In genomic region chr7:154006381-154006780, GRCh38 we compare ENCODE assay signal across 14 cellular contexts. TPM values are rescaled to one million over a fixed set of nuclear protein-coding genes. Genes with fewer than 3 reads are reported as not detected.
"Had no signal": no experiment of that assay in that cellular context is flagged by ENCODE, and none has a peak within 500 bp of the region (broad histone marks: within the 10 kb centered on the region; RNA-seq: fewer than 3 reads in every experiment).

No MANE protein-coding gene starts in this region.

RNA-seq across cellular contexts. Expression of gene DPP6, which starts 45.8 kb away (rescaled TPM):
- total RNA-seq: activated B cell treated with CpG ODN at 0.5 μM for 24 hours; activated CD4-positive, alpha-beta memory T cell treated with anti-CD3 and anti-CD28 coated beads for 36 hours; activated CD4-positive, alpha-beta T cell treated with anti-CD3 and anti-CD28 coated beads, Interleukin-2, amount 10 ng/mL, durations not matched to agents 24 days and 14 days; activated CD8-positive, alpha-beta memory T cell treated with anti-CD3 and anti-CD28 coated beads for 36 hours; activated CD8-positive, alpha-beta T cell treated with anti-CD3 and anti-CD28 coated beads for 36 hours; activated naive CD4-positive, alpha-beta T cell treated with anti-CD3 and anti-CD28 coated beads for 36 hours; activated naive CD4-positive, alpha-beta T cell treated with anti-CD3 and anti-CD28 coated beads, Interleukin-2, amount 50 U/mL, for 72 hours; activated naive CD8-positive, alpha-beta T cell treated with anti-CD3 and anti-CD28 coated beads for 36 hours; activated T-cell treated with anti-CD3 and anti-CD28 coated beads, Interleukin-2, amount 50 U/mL, for 4 hours; activated T-cell treated with anti-CD3 and anti-CD28 coated beads, Interleukin-2, amount 50 U/mL, for 72 hours; activated T-helper 1 cell treated with anti-CD3 and anti-CD28 coated beads, Interleukin-12 subunit alpha, Interleukin-12 subunit beta, Interleukin-2, Interleukin-4 antibody, amounts not matched to agents 30 ng/mL and 10 ng/mL and 1 ng/mL, durations not matched to agents 14 hours and 24 hours and 36 hours; activated T-helper 17 cell treated with anti-CD3 and anti-CD28 coated beads, Interleukin-2, amount 50 U/mL, for 72 hours; cardiac septum had no signal
- polyA plus RNA-seq: aorta had no signal
